26 cellular contexts compared by ENCODE assay signal in the genomic region with DNA sequence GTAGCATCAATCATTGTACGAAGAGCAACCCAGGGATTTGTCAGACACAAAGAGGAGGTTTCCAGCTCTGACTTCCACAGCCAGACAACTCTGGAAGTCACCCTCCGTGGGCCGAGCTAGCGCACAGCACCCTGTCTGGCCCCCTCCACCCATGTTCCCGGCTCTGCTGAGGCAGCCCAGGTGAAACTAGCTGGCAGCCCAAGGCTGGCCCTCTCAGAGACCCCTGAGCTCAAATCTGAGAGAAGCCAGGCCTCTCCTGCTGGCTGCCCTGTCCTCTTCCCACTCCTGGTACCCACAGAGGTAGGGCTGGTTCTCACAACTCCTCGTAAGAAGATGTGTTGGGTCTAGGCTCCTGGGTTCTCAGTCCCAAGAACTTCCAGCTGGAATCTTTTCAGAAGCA.
"Had no signal": no experiment of that assay in that cellular context is flagged by ENCODE, and none has a peak within 500 bp of the region (broad histone marks: within the 10 kb centered on the region; RNA-seq: fewer than 3 reads in every experiment).

No MANE protein-coding gene starts in this region.

- H3K36me3 Mint-ChIP-seq: immature natural killer cell, mesothelial cell of epicardium, naive B cell had no signal

- H3K36me3 ChIP-seq: colonic mucosa, gastroesophageal sphincter, heart left ventricle, left lung, lower lobe of right lung had no signal

- H3K27ac ChIP-seq: colonic mucosa, epithelial cell of prostate, foreskin keratinocyte, gastroesophageal sphincter, heart left ventricle, hepatocyte, left lung, lower lobe of right lung had no signal

- H3K27ac Mint-ChIP-seq: dendritic cell treated with granulocyte-macrophage colony-stimulating factor and Interleukin-4, amounts not matched to agents 40 ng/mL and 50 ng/mL, for 4 days; effector memory CD8-positive, alpha-beta T cell; endodermal cell; immature natural killer cell; mesothelial cell of epicardium; naive B cell had no signal

- H3K4me3 Mint-ChIP-seq: dendritic cell treated with granulocyte-macrophage colony-stimulating factor and Interleukin-4, amounts not matched to agents 40 ng/mL and 50 ng/mL, for 4 days; effector memory CD8-positive, alpha-beta T cell; endodermal cell; immature natural killer cell; mesothelial cell of epicardium; naive B cell had no signal

- H3K9me3 ChIP-seq: colonic mucosa, gastroesophageal sphincter, heart left ventricle, left lung, lower lobe of right lung, mucosa of descending colon had no signal

- DNase-seq: colonic mucosa; cortex of kidney; effector CD8-positive, alpha-beta T cell; effector memory CD8-positive, alpha-beta T cell; endodermal cell; erythroblast; foreskin keratinocyte; heart left ventricle; hypothalamus; immature natural killer cell; islet precursor cell; kidney; kidney glomerular epithelial cell; left colon; left lung; left ventricle myocardium superior; lower lobe of right lung; mesenchymal stem cell; mucosa of descending colon; naive B cell had no signal

- H3K4me1 ChIP-seq: colonic mucosa, foreskin keratinocyte, gastroesophageal sphincter, heart left ventricle, left lung, lower lobe of right lung had no signal

- H3K4me1 Mint-ChIP-seq: endodermal cell, immature natural killer cell, naive B cell had no signal

- H3K9me3 Mint-ChIP-seq: dendritic cell treated with granulocyte-macrophage colony-stimulating factor and Interleukin-4, amounts not matched to agents 40 ng/mL and 50 ng/mL, for 4 days; effector memory CD8-positive, alpha-beta T cell; immature natural killer cell; mesothelial cell of epicardium had no signal

- ATAC-seq: effector memory CD8-positive, alpha-beta T cell; esophagus mucosa; foreskin keratinocyte; gastroesophageal sphincter; heart left ventricle; left colon; left lung; left ventricle myocardium superior; lower lobe of right lung; mucosa of descending colon had no signal

- H3K4me3 ChIP-seq: colonic mucosa, gastroesophageal sphincter, heart left ventricle, hepatocyte, left lung, lower lobe of right lung, mucosa of descending colon had no signal
